In the genomic region with DNA sequence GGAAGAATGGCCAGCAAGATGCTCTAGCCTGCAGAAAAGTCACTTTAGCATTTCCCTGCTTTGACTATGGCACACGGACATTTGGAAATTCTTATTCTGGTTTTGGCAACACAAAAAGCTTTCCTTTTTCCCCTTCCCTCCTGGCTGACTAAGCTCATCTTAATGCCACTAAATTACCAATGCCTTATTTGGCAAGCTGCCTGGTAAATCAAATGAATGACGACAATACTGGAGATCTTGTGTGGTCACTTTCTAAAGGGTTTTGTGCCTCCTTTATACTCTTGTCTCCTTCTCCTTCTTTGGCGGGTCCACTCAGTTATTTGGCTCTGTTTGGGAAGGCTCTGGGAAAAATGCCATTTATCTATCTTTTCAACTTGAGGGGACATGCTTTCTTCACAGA, we compare ENCODE assay signal across 14 cellular contexts. TPM values are rescaled to one million over a fixed set of nuclear protein-coding genes. Genes with fewer than 3 reads are reported as not detected.
DNase-seq lines count a peak whose midpoint lies in the region; ATAC-seq lines count a peak whose summit lies in the region.
"Had no signal": no experiment of that assay in that cellular context is flagged by ENCODE, and none has a peak within 500 bp of the region (broad histone marks: within the 10 kb centered on the region; RNA-seq: fewer than 3 reads in every experiment).

No MANE protein-coding gene starts in this region.

- ATAC-seq in natural killer cell treated with Interleukin-12 subunit alpha and Interleukin-12 subunit beta and Interleukin-15 and Interleukin-18, amount 100 ng/mL, for 72 hours = no peak
- ATAC-seq: activated T-cell treated with anti-CD3 and anti-CD28 coated beads, Interleukin-2, amount 50 U/mL, for 72 hours; gastroesophageal sphincter; left lobe of liver had no signal

- no peaks in the 10 kb centered on the region for H3K27me3 Mint-ChIP-seq in natural killer cell treated with Interleukin-12 subunit alpha and Interleukin-12 subunit beta and Interleukin-15 and Interleukin-18, amount 100 ng/mL, for 72 hours

- H3K9me3 Mint-ChIP-seq in natural killer cell treated with Interleukin-12 subunit alpha and Interleukin-12 subunit beta and Interleukin-15 and Interleukin-18, amount 100 ng/mL, for 72 hours = peaks cover 3% of the 10 kb centered on the region
- H3K9me3 Mint-ChIP-seq: stimulated activated naive CD8-positive, alpha-beta T cell treated with anti-CD3 and anti-CD28 coated beads, Interleukin-15, Interleukin-2, amounts not matched to agents 100 ng/mL and 50 ng/mL, for 24 hours had no signal

- H3K27ac Mint-ChIP-seq in natural killer cell treated with Interleukin-12 subunit alpha and Interleukin-12 subunit beta and Interleukin-15 and Interleukin-18, amount 100 ng/mL, for 72 hours = no peak overlapping the region
- H3K27ac Mint-ChIP-seq: activated T-cell treated with anti-CD3 and anti-CD28 coated beads, Interleukin-2, amount 50 U/mL, for 72 hours; stimulated activated naive CD8-positive, alpha-beta T cell treated with anti-CD3 and anti-CD28 coated beads, Interleukin-15, Interleukin-2, amounts not matched to agents 100 ng/mL and 50 ng/mL, for 24 hours had no signal

- no peaks in the 10 kb centered on the region for H3K4me1 Mint-ChIP-seq in natural killer cell treated with Interleukin-12 subunit alpha and Interleukin-12 subunit beta and Interleukin-15 and Interleukin-18, amount 100 ng/mL, for 72 hours (ENCODE audit: low read depth in 2 of 2)

- no peaks in the 10 kb centered on the region for H3K36me3 Mint-ChIP-seq in natural killer cell treated with Interleukin-12 subunit alpha and Interleukin-12 subunit beta and Interleukin-15 and Interleukin-18, amount 100 ng/mL, for 72 hours

- DNase-seq in NCI-H2081 (lab: John Stamatoyannopoulos, UW) = peak; percentile 16 to 60
- DNase-seq in NCI-H2081 treated with DMSO at 0.1 percent for 48 hours (lab: John Stamatoyannopoulos, UW) = no peak
- DNase-seq in NCI-H446 treated with DMSO at 0.1 percent for 48 hours (lab: John Stamatoyannopoulos, UW) = peak; percentile 87
- DNase-seq in dermis blood vessel endothelial cell = peak; percentile 3
- DNase-seq in renal cortical epithelial cell (ENCODE audit: low read depth) = peak; percentile 94
- no peak for DNase-seq in activated naive CD4-positive, alpha-beta T cell (lab: John Stamatoyannopoulos, UW)
- no peak for DNase-seq in stimulated activated CD4-positive, alpha-beta T cell treated with anti-CD3 and anti-CD28 coated beads, Interleukin-4, amount 100 ng/mL, for 24 hours
- DNase-seq in natural killer cell treated with Interleukin-12 subunit alpha and Interleukin-12 subunit beta and Interleukin-15 and Interleukin-18, amount 100 ng/mL, for 72 hours (ENCODE audit: low spot score) = no peak
- DNase-seq: activated T-cell treated with anti-CD3 and anti-CD28 coated beads, Interleukin-2, amount 50 U/mL, for 72 hours; central memory CD4-positive, alpha-beta T cell; stimulated activated CD4-positive, alpha-beta T cell treated with anti-CD3 and anti-CD28 coated beads, Interleukin-1b, Interleukin-23, amount 100 ng/mL, for 48 hours had no signal

- no peak overlapping the region for H3K4me3 Mint-ChIP-seq in natural killer cell treated with Interleukin-12 subunit alpha and Interleukin-12 subunit beta and Interleukin-15 and Interleukin-18, amount 100 ng/mL, for 72 hours
- H3K4me3 Mint-ChIP-seq: activated T-cell treated with anti-CD3 and anti-CD28 coated beads, Interleukin-2, amount 50 U/mL, for 72 hours; stimulated activated naive CD8-positive, alpha-beta T cell treated with anti-CD3 and anti-CD28 coated beads, Interleukin-15, Interleukin-2, amounts not matched to agents 100 ng/mL and 50 ng/mL, for 24 hours had no signal

RNA-seq across cellular contexts. Expression of a gene that starts 34.9 kb away (rescaled TPM):
- total RNA-seq in dermis blood vessel endothelial cell (0.05 and 0.17 TPM in 2 replicates), renal cortical epithelial cell (0.25 and 1.0 TPM in 2 replicates)
- total RNA-seq in natural killer cell treated with Interleukin-12 subunit alpha and Interleukin-12 subunit beta and Interleukin-15 and Interleukin-18, amount 100 ng/mL, for 72 hours = not detected
- total RNA-seq: activated T-cell treated with anti-CD3 and anti-CD28 coated beads, Interleukin-2, amount 50 U/mL, for 72 hours; left lobe of liver had no signal

Comparison
In these comparisons a context has a peak if more than half of its experiments do, and no peak if none do; other contexts are left out.
1. DNase-seq: peak in NCI-H2081 (2 of 2), NCI-H446 treated with DMSO at 0.1 percent for 48 hours (single experiment), dermis blood vessel endothelial cell (single experiment) and renal cortical epithelial cell (single experiment); none in NCI-H2081 treated with DMSO at 0.1 percent for 48 hours (single experiment), activated naive CD4-positive, alpha-beta T cell (0 of 4), stimulated activated CD4-positive, alpha-beta T cell treated with anti-CD3 and anti-CD28 coated beads, Interleukin-4, amount 100 ng/mL, for 24 hours (single experiment) and natural killer cell treated with Interleukin-12 subunit alpha and Interleukin-12 subunit beta and Interleukin-15 and Interleukin-18, amount 100 ng/mL, for 72 hours (single experiment).